Comparison of ENCODE assay signal across 1 cellular context in genomic region chr12:32331133-32331532, GRCh38.
TF ChIP-seq lines count a peak whose summit lies in the region.

No MANE protein-coding gene starts in this region.

TF ChIP-seq in IMR-90, 13 proteins besides CTCF, POLR2A, EP300 and RAD21:
- TF ChIP-seq CEBPB (IDR thresholded peaks at IDR 0.05; ENCODE audit: low read depth, low read length) (0 out of 2 replicates have a peak, but pooled peaks have one; percentile 13), FOS (IDR thresholded peaks at IDR 0.05; ENCODE audit: low read depth, low read length) (no peak), MAFK (IDR thresholded peaks at IDR 0.05; ENCODE audit: low read depth, low read length) (no peak), SMC3 (IDR thresholded peaks at IDR 0.05; ENCODE audit: low read depth, low read length) (no peak), USF2 (IDR thresholded peaks at IDR 0.05; ENCODE audit: low read depth, low read length) (no peak)
